In the genomic region with DNA sequence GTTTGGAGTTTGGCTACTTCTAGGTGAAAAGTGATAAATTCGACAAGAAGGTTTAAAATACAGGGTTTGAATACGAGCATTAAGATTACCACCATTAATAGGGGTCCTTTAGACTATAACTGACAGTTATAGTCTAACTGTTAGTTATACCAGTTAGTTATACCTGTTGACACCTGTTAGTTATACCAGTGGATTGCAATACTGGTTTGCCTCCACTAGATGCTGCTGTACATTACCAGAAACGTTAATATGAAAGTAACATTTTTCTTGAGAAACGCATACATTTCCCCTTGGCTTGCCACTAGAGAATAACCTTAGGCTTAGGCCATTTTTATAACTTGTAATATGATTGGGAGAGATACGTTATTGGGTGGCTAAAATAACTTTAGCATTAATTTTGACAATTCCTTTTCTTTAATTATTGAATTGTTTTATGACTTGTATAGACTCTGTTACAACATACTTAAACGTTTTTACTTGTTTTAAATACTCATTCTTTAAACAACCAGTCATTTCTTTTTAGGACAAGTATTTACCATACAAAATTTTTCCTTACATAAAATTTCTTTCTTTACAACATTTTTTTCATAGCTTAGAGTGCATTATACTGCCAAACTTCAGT, we compare ENCODE assay signal across 8 cellular contexts.
A peak's percentile ranks its signal among the peaks of the same experiment; 100 is the strongest.
DNase-seq lines count a peak whose midpoint lies in the region; ATAC-seq and TF ChIP-seq lines count a peak whose summit lies in the region.

No MANE protein-coding gene starts in this region.

- no peaks in the 10 kb centered on the region for H3K27me3 ChIP-seq in PC-9 (ENCODE audit: insufficient read depth, low read depth)

- no peaks in the 10 kb centered on the region for H3K4me1 Mint-ChIP-seq in naive thymus-derived CD8-positive, alpha-beta T cell
- no peaks in the 10 kb centered on the region for H3K4me1 Mint-ChIP-seq in T-helper 17 cell

- H3F3A ChIP-seq in PC-9 (ENCODE audit: insufficient read depth, low read depth), result no peaks in the 10 kb centered on the region

- DNase-seq in AG10803 (ENCODE audit: low read depth) (peak; percentile 9), PC-9 (no peak), germinal center (ENCODE audit: low spot score) (peak; percentile 2), mesenteric fat pad (ENCODE audit: low spot score) (no peak), T-helper 17 cell (no peak)
- no peak for DNase-seq in naive thymus-derived CD8-positive, alpha-beta T cell

- H3K27ac ChIP-seq in PC-9, result no peak overlapping the region

- no peak overlapping the region for H3K4me3 ChIP-seq in AG10803 (ENCODE audit: low read length)
- no peak overlapping the region for H3K4me3 ChIP-seq in PC-9

- CTCF ChIA-PET in PC-9 (lab: Charles Lee), result interaction anchor here (0.5 kb wide), 1 partner anchor 973 kb away, joined by 3 read pairs; no protein-coding TSS in a partner anchor

- intact Hi-C loops in PC-9 (cut with micrococcal nuclease; ENCODE audit: unreplicated experiment), result loop anchor here (10.0 kb wide), 3 partner anchors 702 to 1308 kb away; no protein-coding TSS in a partner anchor

- H4K20me1 ChIP-seq in PC-9 (ENCODE audit: insufficient read depth), result no peaks in the 10 kb centered on the region

- TF ChIP-seq CTCF in AG10803 (conservative IDR thresholded peaks at IDR 0.05; ENCODE audit: low read length), result peak; percentile 73
- TF ChIP-seq CTCF in PC-9 (conservative IDR thresholded peaks at IDR 0.05), result peak; percentile 81

- no peaks in the 10 kb centered on the region for H3K27me3 Mint-ChIP-seq in naive thymus-derived CD8-positive, alpha-beta T cell
- H3K27me3 Mint-ChIP-seq in T-helper 17 cell, result no peaks in the 10 kb centered on the region

- H3K27ac Mint-ChIP-seq in naive thymus-derived CD8-positive, alpha-beta T cell, result no peak overlapping the region
- H3K27ac Mint-ChIP-seq in T-helper 17 cell, result no peak overlapping the region

- no peaks in the 10 kb centered on the region for H3K36me3 ChIP-seq in PC-9 (ENCODE audit: low read depth)

- ATAC-seq in GM18861 (IDR thresholded peaks at IDR 0.05; ENCODE audit: unreplicated experiment) (peak; percentile 83), HG03095 (IDR thresholded peaks at IDR 0.05; ENCODE audit: unreplicated experiment) (peak; percentile 88), T-helper 17 cell (no peak)
- ATAC-seq in naive thymus-derived CD8-positive, alpha-beta T cell, result no peak

- H3K36me3 Mint-ChIP-seq in naive thymus-derived CD8-positive, alpha-beta T cell, result peaks cover 0 to 16% (median 6%) of the 10 kb centered on the region in 3 donors
- H3K36me3 Mint-ChIP-seq in T-helper 17 cell (ENCODE audit: low read depth), result no peaks in the 10 kb centered on the region

- POLR2A ChIA-PET in PC-9 (lab: Charles Lee; ENCODE audit: unreplicated experiment), result no interaction called here
- POLR2A ChIA-PET in naive thymus-derived CD8-positive, alpha-beta T cell (lab: Charles Lee), result no interaction called here

- H3K9me3 ChIP-seq in PC-9 (ENCODE audit: insufficient read depth, low read depth) (no peaks in the 10 kb centered on the region), T-helper 17 cell (ENCODE audit: control insufficient read depth, low read length, poor library complexity, severe bottlenecking) (no peaks in the 10 kb centered on the region)

- BruUV-seq in PC-9 (replicated peaks; lab: Mats Ljungman, UMichigan), result no TSS peak

- H3K79me2 ChIP-seq in PC-9 (ENCODE audit: low read depth), result no peaks in the 10 kb centered on the region

- H2AFZ ChIP-seq in PC-9, result 0 out of 2 replicates have a peak overlapping the region, but pooled peaks have one; percentile 63

- H3K4me1 ChIP-seq in PC-9 (replicated peaks; ENCODE audit: insufficient read depth), result no peaks in the 10 kb centered on the region

- H3K4me3 Mint-ChIP-seq in naive thymus-derived CD8-positive, alpha-beta T cell, result no peak overlapping the region
- H3K4me3 Mint-ChIP-seq in T-helper 17 cell, result no peak overlapping the region

- peaks cover 7 to 54% (median 23%) of the 10 kb centered on the region in 9 donors for H3K9me3 Mint-ChIP-seq in naive thymus-derived CD8-positive, alpha-beta T cell

- H3K9me2 ChIP-seq in PC-9 (ENCODE audit: insufficient read depth), result no peaks in the 10 kb centered on the region

- H3K4me2 ChIP-seq in PC-9, result peak overlapping the region; percentile 55; the same call in 1 of the 2 replicates

Comparison
In these comparisons a context has a peak if more than half of its experiments do, and no peak if none do; other contexts are left out.
1. DNase-seq: peak in AG10803 (single experiment) and germinal center (single experiment); none in PC-9 (0 of 2), naive thymus-derived CD8-positive, alpha-beta T cell (0 of 10), mesenteric fat pad (single experiment) and T-helper 17 cell (0 of 3).
2. ATAC-seq: peak in GM18861 (single experiment) and HG03095 (single experiment); none in naive thymus-derived CD8-positive, alpha-beta T cell (0 of 2) and T-helper 17 cell (single experiment).